8 cellular contexts compared by ENCODE assay signal in genomic region chr12:31100504-31101208, GRCh38. TPM values are rescaled to one million over a fixed set of nuclear protein-coding genes. Genes with fewer than 3 reads are reported as not detected.
DNase-seq lines count a peak whose midpoint lies in the region; ATAC-seq and TF ChIP-seq lines count a peak whose summit lies in the region.
"Not testable (repeated sequence)": the region's sequence is repeated elsewhere in the genome, so short reads cannot be mapped to it uniquely, and the experiment has no call there.

No MANE protein-coding gene starts in this region.

- not testable (repeated sequence) for H3K36me3 ChIP-seq in GM23338 (ENCODE audit: insufficient read depth); upper lobe of right lung

- H2AFZ ChIP-seq in GM23338, result not testable (repeated sequence)

- H3K27me3 ChIP-seq in GM23338 (ENCODE audit: insufficient read depth); upper lobe of right lung: not testable (repeated sequence)

- not testable (repeated sequence) for H4K20me1 ChIP-seq in GM23338 (replicated peaks; ENCODE audit: insufficient read depth)

- intact Hi-C loops in upper lobe of right lung (cut with DNase I), result not testable (repeated sequence)

- peak overlapping the region; percentile 62; the same call in 1 of the 2 replicates for H3K27ac Mint-ChIP-seq in GM23338
- peak overlapping the region; percentile 86 for H3K27ac Mint-ChIP-seq in memory B cell

- DNase-seq in GM23338 (ENCODE audit: low spot score); upper lobe of right lung: not testable (repeated sequence)
- DNase-seq in NCI-H2107 treated with DMSO at 0.1 percent for 48 hours (lab: John Stamatoyannopoulos, UW; ENCODE audit: unreplicated experiment) (peak; percentile 34), memory B cell (ENCODE audit: low spot score in 2 of 2) (peak; percentile 23 to 25)
- peak; percentile 40 for DNase-seq in activated CD8-positive, alpha-beta memory T cell treated with anti-CD3 and anti-CD28 coated beads for 24 hours

- not testable (repeated sequence) for TF ChIP-seq POLR2A in GM18505 (IDR thresholded peaks at IDR 0.05; ENCODE audit: borderline replicate concordance, extremely low read depth, insufficient read depth, insufficient read length)

- not testable (repeated sequence) for H3K79me2 ChIP-seq in GM23338 (replicated peaks; ENCODE audit: insufficient read depth)

- not testable (repeated sequence) for H3K4me1 Mint-ChIP-seq in GM23338
- H3K4me1 Mint-ChIP-seq in memory B cell, result peaks cover 12% of the 10 kb centered on the region

- not testable (repeated sequence) for H3K4me3 ChIP-seq in GM23338, upper lobe of right lung

- H3K4me1 ChIP-seq in GM23338 (ENCODE audit: insufficient read depth); upper lobe of right lung: not testable (repeated sequence)

- H3K4me2 ChIP-seq in GM23338, result not testable (repeated sequence)

- not testable (repeated sequence) for H3K27ac ChIP-seq in GM23338 (ENCODE audit: low read depth); upper lobe of right lung

- not testable (repeated sequence) for H3K9me3 Mint-ChIP-seq in GM23338, memory B cell

- not testable (repeated sequence) for TF ChIP-seq CTCF in GM23338 (conservative IDR thresholded peaks at IDR 0.05; ENCODE audit: low read depth in 2 of 2); upper lobe of right lung (IDR thresholded peaks at IDR 0.05)

- ATAC-seq in GM18505 (IDR thresholded peaks at IDR 0.05; ENCODE audit: unreplicated experiment), result peak; percentile 50
- ATAC-seq in GM19455 (IDR thresholded peaks at IDR 0.05; ENCODE audit: unreplicated experiment), result peak; percentile 95
- not testable (repeated sequence) for ATAC-seq in GM23338
- peak; percentile 75 for ATAC-seq in HG03045 (IDR thresholded peaks at IDR 0.05; ENCODE audit: unreplicated experiment)
- ATAC-seq in memory B cell (ENCODE audit: low read depth), result peak; percentile 85
- ATAC-seq in upper lobe of right lung, result peak; percentile 10

- H3K9me3 ChIP-seq in upper lobe of right lung, result not testable (repeated sequence)

- H3K36me3 Mint-ChIP-seq in GM23338 (ENCODE audit: low read depth), result peaks cover 52% of the 10 kb centered on the region
- H3K36me3 Mint-ChIP-seq in memory B cell, result peaks cover 16% of the 10 kb centered on the region

- not testable (repeated sequence) for H3K9me2 ChIP-seq in GM23338 (ENCODE audit: insufficient read depth)

- H3F3A ChIP-seq in GM23338 (replicated peaks; ENCODE audit: low read depth), result not testable (repeated sequence)

- not testable (repeated sequence) for H3K27me3 Mint-ChIP-seq in GM23338 (ENCODE audit: insufficient read depth, low read depth, poor library complexity); memory B cell

- not testable (repeated sequence) for H3K4me3 Mint-ChIP-seq in GM23338
- H3K4me3 Mint-ChIP-seq in memory B cell, result peak overlapping the region; percentile 57

RNA-seq across cellular contexts. Expression of gene DDX11, which starts 27.0 kb away (rescaled TPM):
- 95.7 and 103 TPM in 2 replicates for total RNA-seq in GM23338 (2014; rRNA removed; shearing (Covaris generic))
- 58.4 and 66.0 TPM in 2 replicates for polyA plus RNA-seq in GM23338 (2016; fragmentation: Nextera tagmentation; extraction: Ambion mirVana)
- 12.6 TPM for total RNA-seq in upper lobe of right lung
